Comparison of ENCODE assay signal across 1 cellular context in the genomic region with DNA sequence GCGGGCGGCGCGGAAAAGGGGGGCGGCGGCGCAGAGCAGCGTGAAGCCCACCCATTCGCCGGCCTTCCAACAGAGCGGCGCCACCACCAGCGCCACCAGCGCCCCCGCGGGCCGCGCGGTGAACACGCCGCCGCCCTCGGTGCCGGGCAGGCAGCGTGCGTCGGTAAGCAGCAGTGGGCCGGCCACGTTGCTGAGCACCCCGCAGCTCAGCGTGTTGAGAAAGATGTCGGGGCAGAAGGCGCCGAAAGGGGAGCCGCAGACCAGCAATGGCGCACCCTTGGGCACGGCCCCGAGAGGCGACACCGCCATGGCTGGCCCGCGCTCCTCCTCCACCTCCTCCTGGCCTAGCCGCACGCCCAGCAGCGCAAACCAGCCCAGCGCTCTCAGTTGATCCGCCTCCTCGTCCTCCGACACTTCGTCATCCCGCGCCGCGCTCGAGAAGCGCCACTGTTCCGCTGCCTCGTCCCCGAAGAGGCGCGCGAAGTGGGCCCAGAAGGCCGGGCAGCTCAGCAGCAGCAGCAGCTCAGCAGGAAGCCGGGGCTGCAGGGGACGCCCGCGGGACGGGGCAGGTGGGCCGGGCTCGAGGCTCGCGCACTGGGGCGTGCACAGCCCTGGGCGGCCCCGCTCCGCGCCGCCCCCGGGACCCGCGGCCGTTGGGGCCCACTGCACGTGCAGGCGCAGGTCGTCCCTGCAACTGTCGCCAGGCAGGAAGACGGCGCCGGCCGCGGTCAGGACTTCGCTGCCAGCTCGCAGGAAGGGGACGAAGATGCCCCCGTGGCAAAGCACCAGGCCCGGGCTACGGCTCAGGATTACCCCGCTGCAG.
A peak's percentile ranks its signal among the peaks of the same experiment; 100 is the strongest.
TF ChIP-seq lines count a peak whose summit lies in the region.

No MANE protein-coding gene starts in this region.

TF ChIP-seq in HEK293, 187 proteins besides CTCF, POLR2A, EP300 and RAD21 (continued from another document and continues in another):
- TF ChIP-seq, protein P1, sequence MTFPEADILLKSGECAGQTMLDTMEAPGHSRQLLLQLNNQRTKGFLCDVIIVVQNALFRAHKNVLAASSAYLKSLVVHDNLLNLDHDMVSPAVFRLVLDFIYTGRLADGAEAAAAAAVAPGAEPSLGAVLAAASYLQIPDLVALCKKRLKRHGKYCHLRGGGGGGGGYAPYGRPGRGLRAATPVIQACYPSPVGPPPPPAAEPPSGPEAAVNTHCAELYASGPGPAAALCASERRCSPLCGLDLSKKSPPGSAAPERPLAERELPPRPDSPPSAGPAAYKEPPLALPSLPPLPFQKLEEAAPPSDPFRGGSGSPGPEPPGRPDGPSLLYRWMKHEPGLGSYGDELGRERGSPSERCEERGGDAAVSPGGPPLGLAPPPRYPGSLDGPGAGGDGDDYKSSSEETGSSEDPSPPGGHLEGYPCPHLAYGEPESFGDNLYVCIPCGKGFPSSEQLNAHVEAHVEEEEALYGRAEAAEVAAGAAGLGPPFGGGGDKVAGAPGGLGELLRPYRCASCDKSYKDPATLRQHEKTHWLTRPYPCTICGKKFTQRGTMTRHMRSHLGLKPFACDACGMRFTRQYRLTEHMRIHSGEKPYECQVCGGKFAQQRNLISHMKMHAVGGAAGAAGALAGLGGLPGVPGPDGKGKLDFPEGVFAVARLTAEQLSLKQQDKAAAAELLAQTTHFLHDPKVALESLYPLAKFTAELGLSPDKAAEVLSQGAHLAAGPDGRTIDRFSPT (tag by site-specific recombination; IDR thresholded peaks at IDR 0.05): peak; percentile 49
- TF ChIP-seq ZSCAN16 (tag by site-specific recombination; IDR thresholded peaks at IDR 0.05) (no peak; the same call in 1 of the 2 replicates), ZNF596 (tag by site-specific recombination; IDR thresholded peaks at IDR 0.05) (peak; percentile 66; the same call in 1 of the 2 replicates), ZNF132 (tag by site-specific recombination; IDR thresholded peaks at IDR 0.05; ENCODE audit: borderline replicate concordance) (no peak), ZBTB20 (tag by site-specific recombination; IDR thresholded peaks at IDR 0.05) (peak; percentile 31; the same call in 1 of the 2 replicates), ZNF221 (tag by site-specific recombination; IDR thresholded peaks at IDR 0.05; ENCODE audit: borderline replicate concordance) (no peak), ZBTB7A (tag by site-specific recombination; IDR thresholded peaks at IDR 0.05; ENCODE audit: low read depth) (no peak), SP3 (tag by site-specific recombination; IDR thresholded peaks at IDR 0.05) (peak; percentile 24; the same call in 1 of the 2 replicates), PBX3 (CRISPR knock-in tag; IDR thresholded peaks at IDR 0.05) (peak; percentile 78), ZNF561 (tag by site-specific recombination; IDR thresholded peaks at IDR 0.05; ENCODE audit: borderline replicate concordance) (peak; percentile 70; the same call in 1 of the 2 replicates), ZNF394 (tag by site-specific recombination; IDR thresholded peaks at IDR 0.05; ENCODE audit: borderline replicate concordance) (no peak; the same call in 1 of the 2 replicates), ZNF311 (tag by site-specific recombination; IDR thresholded peaks at IDR 0.05; ENCODE audit: borderline replicate concordance) (no peak), KLF10 (tag by site-specific recombination; IDR thresholded peaks at IDR 0.05) (peak; percentile 21; the same call in 1 of the 2 replicates), KLF8 (tag by site-specific recombination; IDR thresholded peaks at IDR 0.05) (peak; percentile 66; the same call in 1 of the 2 replicates), ZNF707 (tag by site-specific recombination; IDR thresholded peaks at IDR 0.05) (no peak), ZNF433 (tag by site-specific recombination; IDR thresholded peaks at IDR 0.05; ENCODE audit: low read depth) (no peak), ZIC2 (tag by site-specific recombination; IDR thresholded peaks at IDR 0.05) (peak; percentile 34; the same call in 1 of the 2 replicates), ZNF837 (tag by site-specific recombination; IDR thresholded peaks at IDR 0.05) (no peak), ZFP69B (tag by site-specific recombination; IDR thresholded peaks at IDR 0.05) (peak; percentile 84), GFI1B (tag by site-specific recombination; IDR thresholded peaks at IDR 0.05) (no peak), SETDB1 (IDR thresholded peaks at IDR 0.05; ENCODE audit: insufficient read length, low read length) (no peak), ZBTB8A (tag by site-specific recombination; IDR thresholded peaks at IDR 0.05) (peak; percentile 87), ZNF23 (tag by site-specific recombination; IDR thresholded peaks at IDR 0.05; ENCODE audit: borderline replicate concordance) (no peak), YY1 (tag by site-specific recombination; IDR thresholded peaks at IDR 0.05) (peak; percentile 92), ZBTB6 (tag by site-specific recombination; IDR thresholded peaks at IDR 0.05) (no peak), YY2 (tag by site-specific recombination; IDR thresholded peaks at IDR 0.05) (peak; percentile 92), ZFP37 (tag by site-specific recombination; IDR thresholded peaks at IDR 0.05) (0 out of 2 replicates have a peak, but pooled peaks have one; percentile 23), ZNF266 (tag by site-specific recombination; IDR thresholded peaks at IDR 0.05; ENCODE audit: low read depth) (no peak), ZNF324 (tag by site-specific recombination; IDR thresholded peaks at IDR 0.05) (peak; percentile 32), ZNF114 (tag by site-specific recombination; IDR thresholded peaks at IDR 0.05) (no peak), ZBTB1 (tag by site-specific recombination; IDR thresholded peaks at IDR 0.05) (no peak), KLF16 (tag by site-specific recombination; IDR thresholded peaks at IDR 0.05) (peak; percentile 18; the same call in 1 of the 2 replicates), ZSCAN30 (tag by site-specific recombination; IDR thresholded peaks at IDR 0.05) (0 out of 2 replicates have a peak, but pooled peaks have one; percentile 35), ZNF335 (tag by site-specific recombination; conservative IDR thresholded peaks at IDR 0.05) (peak; percentile 96), ZFHX2 (tag by site-specific recombination; conservative IDR thresholded peaks at IDR 0.05) (peak; percentile 80), ZNF157 (tag by site-specific recombination; IDR thresholded peaks at IDR 0.05) (no peak)
- TF ChIP-seq, protein P2, sequence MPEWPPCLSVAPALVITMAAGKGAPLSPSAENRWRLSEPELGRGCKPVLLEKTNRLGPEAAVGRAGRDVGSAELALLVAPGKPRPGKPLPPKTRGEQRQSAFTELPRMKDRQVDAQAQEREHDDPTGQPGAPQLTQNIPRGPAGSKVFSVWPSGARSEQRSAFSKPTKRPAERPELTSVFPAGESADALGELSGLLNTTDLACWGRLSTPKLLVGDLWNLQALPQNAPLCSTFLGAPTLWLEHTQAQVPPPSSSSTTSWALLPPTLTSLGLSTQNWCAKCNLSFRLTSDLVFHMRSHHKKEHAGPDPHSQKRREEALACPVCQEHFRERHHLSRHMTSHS (tag by site-specific recombination; IDR thresholded peaks at IDR 0.05): 0 out of 2 replicates have a peak, but pooled peaks have one; percentile 17
- TF ChIP-seq, protein P3, sequence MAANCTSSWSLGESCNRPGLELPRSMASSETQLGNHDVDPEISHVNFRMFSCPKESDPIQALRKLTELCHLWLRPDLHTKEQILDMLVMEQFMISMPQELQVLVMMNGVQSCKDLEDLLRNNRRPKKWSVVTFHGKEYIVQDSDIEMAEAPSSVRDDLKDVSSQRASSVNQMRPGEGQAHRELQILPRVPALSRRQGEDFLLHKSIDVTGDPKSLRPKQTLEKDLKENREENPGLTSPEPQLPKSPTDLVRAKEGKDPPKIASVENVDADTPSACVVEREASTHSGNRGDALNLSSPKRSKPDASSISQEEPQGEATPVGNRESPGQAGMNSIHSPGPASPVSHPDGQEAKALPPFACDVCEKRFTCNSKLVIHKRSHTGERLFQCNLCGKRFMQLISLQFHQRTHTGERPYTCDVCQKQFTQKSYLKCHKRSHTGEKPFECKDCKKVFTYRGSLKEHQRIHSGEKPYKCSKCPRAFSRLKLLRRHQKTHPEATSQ (tag by site-specific recombination; IDR thresholded peaks at IDR 0.05): 0 out of 2 replicates have a peak, but pooled peaks have one; percentile 41
- TF ChIP-seq, protein P4, sequence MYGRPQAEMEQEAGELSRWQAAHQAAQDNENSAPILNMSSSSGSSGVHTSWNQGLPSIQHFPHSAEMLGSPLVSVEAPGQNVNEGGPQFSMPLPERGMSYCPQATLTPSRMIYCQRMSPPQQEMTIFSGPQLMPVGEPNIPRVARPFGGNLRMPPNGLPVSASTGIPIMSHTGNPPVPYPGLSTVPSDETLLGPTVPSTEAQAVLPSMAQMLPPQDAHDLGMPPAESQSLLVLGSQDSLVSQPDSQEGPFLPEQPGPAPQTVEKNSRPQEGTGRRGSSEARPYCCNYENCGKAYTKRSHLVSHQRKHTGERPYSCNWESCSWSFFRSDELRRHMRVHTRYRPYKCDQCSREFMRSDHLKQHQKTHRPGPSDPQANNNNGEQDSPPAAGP (tag by site-specific recombination; IDR thresholded peaks at IDR 0.05): peak; percentile 16; the same call in 1 of the 2 replicates
- TF ChIP-seq, protein P5, sequence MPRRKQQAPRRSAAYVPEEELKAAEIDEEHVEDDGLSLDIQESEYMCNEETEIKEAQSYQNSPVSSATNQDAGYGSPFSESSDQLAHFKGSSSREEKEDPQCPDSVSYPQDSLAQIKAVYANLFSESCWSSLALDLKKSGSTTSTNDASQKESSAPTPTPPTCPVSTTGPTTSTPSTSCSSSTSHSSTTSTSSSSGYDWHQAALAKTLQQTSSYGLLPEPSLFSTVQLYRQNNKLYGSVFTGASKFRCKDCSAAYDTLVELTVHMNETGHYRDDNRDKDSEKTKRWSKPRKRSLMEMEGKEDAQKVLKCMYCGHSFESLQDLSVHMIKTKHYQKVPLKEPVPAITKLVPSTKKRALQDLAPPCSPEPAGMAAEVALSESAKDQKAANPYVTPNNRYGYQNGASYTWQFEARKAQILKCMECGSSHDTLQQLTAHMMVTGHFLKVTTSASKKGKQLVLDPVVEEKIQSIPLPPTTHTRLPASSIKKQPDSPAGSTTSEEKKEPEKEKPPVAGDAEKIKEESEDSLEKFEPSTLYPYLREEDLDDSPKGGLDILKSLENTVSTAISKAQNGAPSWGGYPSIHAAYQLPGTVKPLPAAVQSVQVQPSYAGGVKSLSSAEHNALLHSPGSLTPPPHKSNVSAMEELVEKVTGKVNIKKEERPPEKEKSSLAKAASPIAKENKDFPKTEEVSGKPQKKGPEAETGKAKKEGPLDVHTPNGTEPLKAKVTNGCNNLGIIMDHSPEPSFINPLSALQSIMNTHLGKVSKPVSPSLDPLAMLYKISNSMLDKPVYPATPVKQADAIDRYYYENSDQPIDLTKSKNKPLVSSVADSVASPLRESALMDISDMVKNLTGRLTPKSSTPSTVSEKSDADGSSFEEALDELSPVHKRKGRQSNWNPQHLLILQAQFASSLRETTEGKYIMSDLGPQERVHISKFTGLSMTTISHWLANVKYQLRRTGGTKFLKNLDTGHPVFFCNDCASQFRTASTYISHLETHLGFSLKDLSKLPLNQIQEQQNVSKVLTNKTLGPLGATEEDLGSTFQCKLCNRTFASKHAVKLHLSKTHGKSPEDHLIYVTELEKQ (tag by site-specific recombination; IDR thresholded peaks at IDR 0.05; ENCODE audit: borderline replicate concordance): no peak
- TF ChIP-seq, protein P6, sequence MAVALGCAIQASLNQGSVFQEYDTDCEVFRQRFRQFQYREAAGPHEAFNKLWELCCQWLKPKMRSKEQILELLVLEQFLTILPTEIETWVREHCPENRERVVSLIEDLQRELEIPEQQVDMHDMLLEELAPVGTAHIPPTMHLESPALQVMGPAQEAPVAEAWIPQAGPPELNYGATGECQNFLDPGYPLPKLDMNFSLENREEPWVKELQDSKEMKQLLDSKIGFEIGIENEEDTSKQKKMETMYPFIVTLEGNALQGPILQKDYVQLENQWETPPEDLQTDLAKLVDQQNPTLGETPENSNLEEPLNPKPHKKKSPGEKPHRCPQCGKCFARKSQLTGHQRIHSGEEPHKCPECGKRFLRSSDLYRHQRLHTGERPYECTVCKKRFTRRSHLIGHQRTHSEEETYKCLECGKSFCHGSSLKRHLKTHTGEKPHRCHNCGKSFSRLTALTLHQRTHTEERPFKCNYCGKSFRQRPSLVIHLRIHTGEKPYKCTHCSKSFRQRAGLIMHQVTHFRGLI (tag by site-specific recombination; IDR thresholded peaks at IDR 0.05): peak; percentile 48
- TF ChIP-seq, protein P7, sequence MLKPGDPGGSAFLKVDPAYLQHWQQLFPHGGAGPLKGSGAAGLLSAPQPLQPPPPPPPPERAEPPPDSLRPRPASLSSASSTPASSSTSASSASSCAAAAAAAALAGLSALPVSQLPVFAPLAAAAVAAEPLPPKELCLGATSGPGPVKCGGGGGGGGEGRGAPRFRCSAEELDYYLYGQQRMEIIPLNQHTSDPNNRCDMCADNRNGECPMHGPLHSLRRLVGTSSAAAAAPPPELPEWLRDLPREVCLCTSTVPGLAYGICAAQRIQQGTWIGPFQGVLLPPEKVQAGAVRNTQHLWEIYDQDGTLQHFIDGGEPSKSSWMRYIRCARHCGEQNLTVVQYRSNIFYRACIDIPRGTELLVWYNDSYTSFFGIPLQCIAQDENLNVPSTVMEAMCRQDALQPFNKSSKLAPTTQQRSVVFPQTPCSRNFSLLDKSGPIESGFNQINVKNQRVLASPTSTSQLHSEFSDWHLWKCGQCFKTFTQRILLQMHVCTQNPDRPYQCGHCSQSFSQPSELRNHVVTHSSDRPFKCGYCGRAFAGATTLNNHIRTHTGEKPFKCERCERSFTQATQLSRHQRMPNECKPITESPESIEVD (tag by site-specific recombination; IDR thresholded peaks at IDR 0.05): no peak
- TF ChIP-seq, protein P8, sequence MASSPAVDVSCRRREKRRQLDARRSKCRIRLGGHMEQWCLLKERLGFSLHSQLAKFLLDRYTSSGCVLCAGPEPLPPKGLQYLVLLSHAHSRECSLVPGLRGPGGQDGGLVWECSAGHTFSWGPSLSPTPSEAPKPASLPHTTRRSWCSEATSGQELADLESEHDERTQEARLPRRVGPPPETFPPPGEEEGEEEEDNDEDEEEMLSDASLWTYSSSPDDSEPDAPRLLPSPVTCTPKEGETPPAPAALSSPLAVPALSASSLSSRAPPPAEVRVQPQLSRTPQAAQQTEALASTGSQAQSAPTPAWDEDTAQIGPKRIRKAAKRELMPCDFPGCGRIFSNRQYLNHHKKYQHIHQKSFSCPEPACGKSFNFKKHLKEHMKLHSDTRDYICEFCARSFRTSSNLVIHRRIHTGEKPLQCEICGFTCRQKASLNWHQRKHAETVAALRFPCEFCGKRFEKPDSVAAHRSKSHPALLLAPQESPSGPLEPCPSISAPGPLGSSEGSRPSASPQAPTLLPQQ (tag by site-specific recombination; IDR thresholded peaks at IDR 0.05): peak; percentile 96
